In genomic region chr3:159757341-159758060, GRCh38 we compare ENCODE assay signal across 22 cellular contexts.
"Had no signal": no experiment of that assay in that cellular context is flagged by ENCODE, and none has a peak within 500 bp of the region (broad histone marks: within the 10 kb centered on the region; RNA-seq: fewer than 3 reads in every experiment).

No MANE protein-coding gene starts in this region.

- H3K9ac ChIP-seq: parathyroid adenoma had no signal

- H2AFZ ChIP-seq: parathyroid adenoma had no signal

- ATAC-seq: activated CD4-positive, alpha-beta T cell treated with anti-CD3 and anti-CD28 coated beads for 36 hours; left cardiac atrium; psoas muscle had no signal

- H3K79me2 ChIP-seq: parathyroid adenoma had no signal

- H3K27me3 ChIP-seq: ascending aorta, esophagus muscularis mucosa, right atrium auricular region, testis, transverse colon had no signal

- H3K4me3 ChIP-seq: ascending aorta, esophagus muscularis mucosa, psoas muscle, right atrium auricular region, testis, transverse colon had no signal

- H3K9me3 ChIP-seq: ascending aorta, esophagus muscularis mucosa, psoas muscle, testis, transverse colon had no signal

- H3K36me3 ChIP-seq: ascending aorta, esophagus muscularis mucosa, right atrium auricular region, transverse colon had no signal

- DNase-seq: activated B cell treated with CpG ODN at 0.5 μM for 24 hours; activated CD4-positive, alpha-beta T cell treated with anti-CD3 and anti-CD28 coated beads for 36 hours; activated effector memory CD4-positive, alpha-beta T cell treated with Interleukin-2 at 50 U/mL for 16 hours; activated naive CD4-positive, alpha-beta T cell treated with Interleukin-2 at 50 U/mL for 16 hours; activated naive CD8-positive, alpha-beta T cell treated with anti-CD3 and anti-CD28 coated beads for 36 hours; caudate nucleus; endodermal cell; left cardiac atrium; mammary epithelial cell; naive B cell; nephron progenitor cell; psoas muscle; stimulated activated CD4-positive, alpha-beta T cell treated with anti-CD3 and anti-CD28 coated beads, Interleukin-15, amount 100 ng/mL, for 24 hours; stimulated activated CD4-positive, alpha-beta T cell treated with anti-CD3 and anti-CD28 coated beads, Interleukin-2, amount 100 ng/mL, for 24 hours; stimulated activated naive CD4-positive, alpha-beta T cell; T-helper 1 cell; testis; transverse colon had no signal

- H3K4me1 ChIP-seq: parathyroid adenoma, testis had no signal

- H3K27ac ChIP-seq: ascending aorta, parathyroid adenoma, psoas muscle, right atrium auricular region, testis, transverse colon had no signal
